ENCODE assay signal across 21 cellular contexts in the genomic region with DNA sequence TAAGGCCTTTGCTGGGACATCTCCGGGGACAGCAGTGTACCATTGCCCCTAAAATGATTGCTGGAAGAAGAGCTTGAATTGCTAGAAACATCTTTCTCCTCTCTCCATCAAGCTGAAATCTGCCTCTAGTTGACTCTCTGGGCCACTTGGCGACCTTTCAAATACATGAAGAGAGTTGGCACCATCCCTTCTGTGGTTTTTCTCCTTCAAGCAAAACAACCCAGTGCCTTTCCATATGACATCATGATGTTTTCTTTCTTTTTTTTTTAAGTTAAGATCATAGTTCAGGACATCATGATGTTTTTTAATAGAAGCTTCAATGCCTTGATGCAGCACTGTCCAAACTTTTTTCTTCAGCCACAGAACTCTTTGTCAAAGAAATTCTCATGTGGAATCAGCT.
A peak's percentile ranks its signal among the peaks of the same experiment; 100 is the strongest.
DNase-seq lines count a peak whose midpoint lies in the region; ATAC-seq lines count a peak whose summit lies in the region.
"Had no signal": no experiment of that assay in that cellular context is flagged by ENCODE, and none has a peak within 500 bp of the region (broad histone marks: within the 10 kb centered on the region; RNA-seq: fewer than 3 reads in every experiment).

No MANE protein-coding gene starts in this region.

- no peak for ATAC-seq in GM19452 (IDR thresholded peaks at IDR 0.05; ENCODE audit: unreplicated experiment)
- ATAC-seq: foreskin keratinocyte, Panc1 had no signal

- DNase-seq in DMS79 treated with DMSO at 0.1 percent for 48 hours (lab: John Stamatoyannopoulos, UW), result peak; percentile 2
- peak; percentile 48 for DNase-seq in M059J (ENCODE audit: low read depth)
- DNase-seq in cerebellum (ENCODE audit: low spot score), result peak; percentile 6
- DNase-seq in kidney tubule cell (ENCODE audit: low spot score), result peak; percentile 22
- no peak for DNase-seq in NCI-H146 (lab: John Stamatoyannopoulos, UW)
- no peak for DNase-seq in NCI-H1694 (lab: John Stamatoyannopoulos, UW)
- DNase-seq in NCI-H2107 (lab: John Stamatoyannopoulos, UW), result no peak
- DNase-seq: activated B cell treated with CpG ODN at 0.5 μM for 24 hours; activated CD4-positive, alpha-beta T cell treated with anti-CD3 and anti-CD28 coated beads, Interleukin-2, amount 50 U/mL, for 48 hours; amniotic stem cell; CD8-positive, alpha-beta memory T cell; effector memory CD4-positive, alpha-beta T cell; foreskin keratinocyte; hypothalamus; islet precursor cell; NCI-H1436 treated with DMSO at 0.1 percent for 48 hours; NCI-H345; NK-92 treated with Interleukin-12 subunit alpha and Interleukin-12 subunit beta, amount 100 ng/mL, for 24 hours; stomach had no signal

Comparison
In these comparisons a context has a peak if more than half of its experiments do, and no peak if none do; other contexts are left out.
1. DNase-seq: peak in DMS79 treated with DMSO at 0.1 percent for 48 hours (single experiment), M059J (single experiment), cerebellum (single experiment) and kidney tubule cell (single experiment); none in NCI-H146 (single experiment), NCI-H1694 (single experiment) and NCI-H2107 (single experiment).